Comparison of ENCODE assay signal across 8 cellular contexts in the genomic region with DNA sequence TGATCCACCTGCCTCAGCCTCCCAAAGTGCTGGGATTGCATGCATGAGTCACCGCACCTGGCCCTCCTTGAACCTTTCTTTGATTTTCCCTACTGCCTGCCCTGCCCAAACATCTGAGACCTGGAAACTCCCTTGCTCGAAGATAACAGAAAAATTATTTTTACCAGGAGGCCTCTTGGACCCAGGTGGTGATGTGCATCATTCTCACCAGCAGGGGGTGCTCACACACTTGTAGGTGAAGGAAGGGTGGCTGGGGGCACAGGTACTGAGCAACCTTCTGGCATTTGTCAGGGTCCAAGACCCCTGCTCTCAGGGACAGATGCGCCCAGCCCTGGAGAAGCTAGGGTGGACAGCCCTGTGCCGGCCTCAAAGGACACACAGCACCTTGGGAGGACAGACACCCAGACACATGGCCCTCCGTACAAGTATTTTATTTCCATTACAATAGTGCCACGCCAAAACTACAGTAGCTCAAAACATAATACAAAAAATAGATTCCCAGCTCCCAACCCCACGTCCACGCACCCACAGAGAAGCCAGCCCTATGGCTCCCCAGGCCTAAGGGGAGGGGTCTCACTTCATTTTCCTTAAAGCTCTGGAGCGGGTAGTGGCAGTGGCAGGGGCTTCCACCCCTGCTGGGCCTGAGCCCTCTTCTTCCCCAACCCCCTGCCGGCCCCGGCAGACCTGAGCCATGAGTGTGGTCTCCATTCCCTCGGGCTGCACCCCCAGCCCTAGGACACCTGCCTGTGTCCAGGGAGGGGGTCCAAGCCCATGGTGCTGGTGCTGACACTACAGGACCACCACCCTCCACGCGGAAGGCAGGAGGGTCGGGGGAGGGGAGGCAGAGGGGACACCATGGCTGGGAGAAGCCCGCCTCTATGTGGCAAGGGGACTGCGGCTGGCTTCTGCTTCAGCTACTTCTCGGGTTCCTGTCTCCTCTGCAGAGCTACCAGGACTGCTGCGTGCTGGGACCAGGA. TPM values are rescaled to one million over a fixed set of nuclear protein-coding genes. Genes with fewer than 3 reads are reported as not detected.
DNase-seq lines count a peak whose midpoint lies in the region; ATAC-seq, FAIRE-seq and TF ChIP-seq lines count a peak whose summit lies in the region.

No MANE protein-coding gene starts in this region.

- no peak for FAIRE-seq in A549 (lab: Jason Lieb, UNC)

- H3K4me1 ChIP-seq in A549: peaks cover 2% of the 10 kb centered on the region; the same call in 2 of the 3 replicates
- H3K4me1 ChIP-seq in Peyer's patch: no peaks in the 10 kb centered on the region
- H3K4me1 ChIP-seq in sigmoid colon: peaks cover 0 to 5% (median 0%) of the 10 kb centered on the region in 4 donors

- H3K27me3 ChIP-seq in Peyer's patch: no peaks in the 10 kb centered on the region
- H3K27me3 ChIP-seq in sigmoid colon: no peaks in the 10 kb centered on the region

- H3K4me2 ChIP-seq in A549: no peak overlapping the region

- H3K36me3 ChIP-seq in Peyer's patch: peaks cover 0 to 40% (median 0%) of the 10 kb centered on the region in 3 donors
- peaks cover 30 to 49% (median 36%) of the 10 kb centered on the region in 4 donors for H3K36me3 ChIP-seq in sigmoid colon

- in situ Hi-C loops in GM13976 (cut with MboI; ENCODE audit: low sequenced_read_pairs, unreplicated experiment): loop anchor here (25.0 kb wide), 1 partner anchor 680 kb away; no protein-coding TSS in a partner anchor

- CTCF ChIA-PET in A549 (lab: Yijun Ruan, JAX): interaction anchor here (0.7 to 4.7 kb wide), 27 partner anchors 9 to 1595 kb away, joined by 3 to 66 read pairs (median 5); no protein-coding TSS in a partner anchor

- DNase-seq in A549 (ENCODE audit: low read depth in 1 of 2, low spot score in 1 of 2): peak; percentile 14 to 60
- peak; percentile 81 for DNase-seq in GM13976 (ENCODE audit: low spot score)
- peak; percentile 64 to 83 (median 74) for DNase-seq in Peyer's patch
- peak; percentile 42 to 47 for DNase-seq in activated T-helper 1 cell treated with anti-CD3 and anti-CD28 coated beads, Interleukin-2, amount 50 U/mL, for 16 hours (ENCODE audit: low read depth in 1 of 2, low spot score in 1 of 2)
- DNase-seq in Right ventricle myocardium superior: no peak
- peak; percentile 76 for DNase-seq in sigmoid colon

- WGBS in A549 (ENCODE audit: missing lambda C conversion rate): 82% methylated on average over 10 of the region's 19 CpGs
- WGBS in sigmoid colon, 2 donors: 82 to 87% methylated on average over 18 to 19 of the region's 19 CpGs

- H3K9me3 ChIP-seq in A549: no peaks in the 10 kb centered on the region
- no peaks in the 10 kb centered on the region for H3K9me3 ChIP-seq in Peyer's patch
- no peaks in the 10 kb centered on the region for H3K9me3 ChIP-seq in sigmoid colon

- POLR2A ChIA-PET in A549 (lab: Yijun Ruan, JAX): no interaction called here

- H3K27ac ChIP-seq in A549: no peak overlapping the region
- H3K27ac ChIP-seq in Peyer's patch: no peak overlapping the region
- peak overlapping the region in 1 of 4 donors; percentile 8 for H3K27ac ChIP-seq in sigmoid colon

- peak; percentile 44 to 63; a peak in 3 of 5 replicates for TF ChIP-seq RAD21 in A549 (conservative IDR thresholded peaks at IDR 0.05 in 1 of 2, IDR thresholded peaks at IDR 0.05 in 1 of 2)

- ATAC-seq in A549 (peak; percentile 57 to 71; a peak in 4 of 6 replicates), Right ventricle myocardium superior (ENCODE audit: poor library complexity) (peak; percentile 18), GM21723 (IDR thresholded peaks at IDR 0.05; ENCODE audit: unreplicated experiment) (no peak), HG02798 (IDR thresholded peaks at IDR 0.05; ENCODE audit: poor library complexity, unreplicated experiment) (no peak)

- TF ChIP-seq POLR2A in A549 (IDR thresholded peaks at IDR 0.05; ENCODE audit: low read length): no peak
- TF ChIP-seq POLR2A in Peyer's patch (IDR thresholded peaks at IDR 0.05): no peak
- no peak for TF ChIP-seq POLR2A in sigmoid colon (IDR thresholded peaks at IDR 0.05)

- peak; percentile 61 for TF ChIP-seq CTCF in A549 (IDR thresholded peaks at IDR 0.05)
- peak; percentile 79 for TF ChIP-seq CTCF in GM13976 (IDR thresholded peaks at IDR 0.05; ENCODE audit: borderline replicate concordance, control extremely low read depth, extremely low read depth, insufficient read depth, missing control alignments)
- peak; percentile 59 to 82 (median 70) for TF ChIP-seq CTCF in Peyer's patch (IDR thresholded peaks at IDR 0.05)
- TF ChIP-seq CTCF in sigmoid colon (IDR thresholded peaks at IDR 0.05): peak; percentile 11 to 80 (median 52)

- intact Hi-C loops in Right ventricle myocardium superior (cut with DNase I): no loop called here
- intact Hi-C loops in sigmoid colon (cut with DNase I): no loop called here

- no peak for TF ChIP-seq EP300 in A549 (IDR thresholded peaks at IDR 0.05)
- no peak for TF ChIP-seq EP300 in sigmoid colon (IDR thresholded peaks at IDR 0.05)

- H3K4me3 ChIP-seq in A549 (no peak overlapping the region), Peyer's patch (no peak overlapping the region), sigmoid colon (no peak overlapping the region)

TF ChIP-seq in A549, 52 proteins besides CTCF, POLR2A, EP300 and RAD21:
- TF ChIP-seq CBX8 (IDR thresholded peaks at IDR 0.05) (no peak), ZNF302 (CRISPR knock-in tag; IDR thresholded peaks at IDR 0.05) (no peak), MAFK (IDR thresholded peaks at IDR 0.05; ENCODE audit: partially characterized antibody) (no peak), SMC3 (IDR thresholded peaks at IDR 0.05) (peak; percentile 22; the same call in 2 of the 3 replicates), MYC (IDR thresholded peaks at IDR 0.05; ENCODE audit: borderline replicate concordance, low read length) (no peak)

RNA-seq across cellular contexts. Expression of gene EIF4G3, which starts 40.4 kb away (rescaled TPM):
- polyA plus RNA-seq in A549 (2011; rRNA removed): 46.9 and 51.3 TPM in 2 replicates
- 13.9 and 18.4 TPM in 2 replicates for polyA plus RNA-seq in A549 (2012; cell fraction: cytosol; rRNA removed)
- 33.5 and 35.1 TPM in 2 replicates for polyA plus RNA-seq in A549 (2012; cell fraction: nucleus; rRNA removed)
- 22.5 to 25.0 TPM (median 24.4 TPM) in 3 replicates for polyA plus RNA-seq in A549 (2017; fragmentation: RNase III; extraction: RNeasy Plus Mini Kit Qiagen cat#74134 plus additional on column Dnase treatment)
- 60.8 and 77.2 TPM in 2 replicates for polyA minus RNA-seq in A549 (2011; rRNA and poly(A)+ RNA removed)
- total RNA-seq in Peyer's patch: 100 to 1,000 TPM in 1 of 4 donors, 10 to 100 TPM in 3; 56.6 to 131 (median 70.8) TPM
- total RNA-seq in Right ventricle myocardium superior: 24.7 TPM
- total RNA-seq in sigmoid colon: 10 to 100 TPM; 33.3 to 65.9 (median 36.5) TPM
- 10 to 100 TPM; 13.4 to 33.5 (median 16.8) TPM for polyA plus RNA-seq in sigmoid colon

Comparison
In these comparisons a context has a peak if more than half of its experiments do, and no peak if none do; other contexts are left out.
1. ATAC-seq: peak in A549 (2 of 2) and Right ventricle myocardium superior (single experiment); none in GM21723 (single experiment) and HG02798 (single experiment).
2. Peak in every context shown above with its lines, with median percentiles within 50 percentile points of each other: CTCF ChIP-seq.